ENCODE assay signal across 10 cellular contexts in genomic region chr15:59160880-59161593, GRCh38. TPM values are rescaled to one million over a fixed set of nuclear protein-coding genes. Genes with fewer than 3 reads are reported as not detected.
A peak's percentile ranks its signal among the peaks of the same experiment; 100 is the strongest.
DNase-seq lines count a peak whose midpoint lies in the region; ATAC-seq, FAIRE-seq and TF ChIP-seq lines count a peak whose summit lies in the region.
"Had no signal": no experiment of that assay in that cellular context is flagged by ENCODE, and none has a peak within 500 bp of the region (broad histone marks: within the 10 kb centered on the region; RNA-seq: fewer than 3 reads in every experiment).

No MANE protein-coding gene starts in this region.

- peak; percentile 68 to 88 for TF ChIP-seq RAD21 in K562 (CRISPR knock-in tag; conservative IDR thresholded peaks at IDR 0.05 in 1 of 2, IDR thresholded peaks at IDR 0.05 in 1 of 2)

- POLR2A ChIA-PET in K562 (lab: Yijun Ruan, JAX) = interaction anchor here (1.9 kb wide), 1 partner anchor 11 kb away, joined by 4 read pairs; no protein-coding TSS in a partner anchor

- no peaks in the 10 kb centered on the region for H3K9me1 ChIP-seq in K562 (ENCODE audit: control insufficient read depth, insufficient read depth, low read length)

- H3K4me1 ChIP-seq in K562 (replicated peaks in 1 of 2; ENCODE audit: control insufficient read depth in 2 of 2, insufficient read depth in 2 of 2, low read length in 2 of 2) = peaks cover 0 to 4% of the 10 kb centered on the region in 2 experiments; a peak in 1 of 5 replicates
- H3K4me1 ChIP-seq in osteoblast (ENCODE audit: insufficient read depth, low read length) = peaks cover 6% of the 10 kb centered on the region

- no peak for TF ChIP-seq EP300 in K562 (IDR thresholded peaks at IDR 0.05; ENCODE audit: low read length)

- peak overlapping the region in 1 of 2 experiments; percentile 43; a peak in 1 of 4 replicates for H3K9ac ChIP-seq in K562 (ENCODE audit: insufficient read depth in 1 of 2, low read depth in 2 of 2, low read length in 2 of 2)

- FAIRE-seq in K562 (lab: Jason Lieb, UNC) = peak; percentile 79

- ATAC-seq in K562 = peak; percentile 97
- no peak for ATAC-seq in GM19328 (IDR thresholded peaks at IDR 0.05; ENCODE audit: unreplicated experiment)
- no peak for ATAC-seq in activated CD4-positive, CD25-positive, alpha-beta regulatory T cell treated with anti-CD3 and anti-CD28 coated beads, Interleukin-2, amount 50 U/mL, for 24 hours

- TF ChIP-seq POLR2A in K562 (conservative IDR thresholded peaks at IDR 0.05) = no peak

- H3K36me3 ChIP-seq in K562 (ENCODE audit: control insufficient read depth, insufficient read depth, low read length) = no peaks in the 10 kb centered on the region
- peaks cover 94% of the 10 kb centered on the region for H3K36me3 ChIP-seq in osteoblast (ENCODE audit: insufficient read depth, low read length)

- 5% methylated on average over 22 of the region's 23 CpGs for WGBS in K562 (ENCODE audit: insufficient coverage, low coverage, missing lambda C conversion rate)

- H3K27ac ChIP-seq in K562 (ENCODE audit: extremely low read depth, low read depth, low read length) (no peak overlapping the region), osteoblast (ENCODE audit: low read depth, low read length) (no peak overlapping the region)

- 0 out of 2 replicates have a peak overlapping the region, but pooled peaks have one; percentile 18 for H3K4me2 ChIP-seq in K562 (ENCODE audit: insufficient read depth, low read length)
- H3K4me2 ChIP-seq in osteoblast (ENCODE audit: insufficient read depth, low read length) = no peak overlapping the region

- in situ Hi-C loops in K562 (cut with MboI) = no loop called here

- H3K9me3 ChIP-seq in K562 (replicated peaks; ENCODE audit: control insufficient read depth, insufficient read depth, low read depth, low read length) (no peaks in the 10 kb centered on the region; the same call in 1 of the 2 replicates), osteoblast (ENCODE audit: low read depth, low read length) (no peaks in the 10 kb centered on the region)

- H3K4me3 ChIP-seq in K562 = no peak overlapping the region
- H3K4me3 ChIP-seq in osteoblast (ENCODE audit: insufficient read depth, low read length) = no peak overlapping the region

- DNase-seq in SKM-1 treated with dmso at 0.1 percent for 144 hours (lab: John Stamatoyannopoulos, UW; ENCODE audit: unreplicated experiment) (peak; percentile 5), SKM-1 (lab: John Stamatoyannopoulos, UW; ENCODE audit: unreplicated experiment) (no peak), NCI-H2227 treated with DMSO at 0.1 percent for 48 hours (lab: John Stamatoyannopoulos, UW) (peak; percentile 6), K562 (ENCODE audit: extremely low read depth in 1 of 4, low spot score in 3 of 4) (peak; percentile 46 to 63 (median 56)), osteoblast (ENCODE audit: insufficient read length, low spot score, missing footprints) (no peak), KG1 (lab: John Stamatoyannopoulos, UW) (no peak)

- H3K79me2 ChIP-seq in K562 (ENCODE audit: control insufficient read depth, insufficient read depth, low read length) (no peaks in the 10 kb centered on the region), osteoblast (ENCODE audit: insufficient read depth, low read length) (no peaks in the 10 kb centered on the region)

- CTCF ChIA-PET in K562 (lab: Yijun Ruan, JAX; ENCODE audit: low intra/inter-chr PET ratio) = interaction anchor here (0.9 to 2.0 kb wide), 2 partner anchors 332 to 368 kb away, joined by 6 to 22 read pairs; no protein-coding TSS in a partner anchor

- H2AFZ ChIP-seq in K562 (ENCODE audit: low read depth, low read length) (no peak overlapping the region), osteoblast (ENCODE audit: low read length) (no peak overlapping the region)

- H4K20me1 ChIP-seq in K562 (replicated peaks; ENCODE audit: control insufficient read depth, insufficient read depth, low read length) (0 out of 2 replicates have a peak, but pooled peaks cover 4% of the 10 kb centered on the region), osteoblast (ENCODE audit: insufficient read depth, low read length) (no peaks in the 10 kb centered on the region)

- TF ChIP-seq CTCF in K562 (IDR thresholded peaks at IDR 0.05 in 2 of 3, conservative IDR thresholded peaks at IDR 0.05 in 1 of 3; ENCODE audit: insufficient read depth in 2 of 3, low read depth in 1 of 3, low read length in 3 of 3) (peak; percentile 82 to 90 (median 89)), osteoblast (IDR thresholded peaks at IDR 0.05; ENCODE audit: extremely low read depth, low read depth, low read length) (peak; percentile 35)

- H3K27me3 ChIP-seq in K562 (ENCODE audit: control insufficient read depth in 2 of 2, insufficient read depth in 2 of 2, low read length in 2 of 2) (peaks cover 10 to 46% of the 10 kb centered on the region in 2 experiments; a peak in 4 of 5 replicates), osteoblast (ENCODE audit: insufficient read depth, low read length) (no peaks in the 10 kb centered on the region)

- intact Hi-C loops in K562 (cut with micrococcal nuclease) = loop anchor here (1.0 to 2.0 kb wide), 2 partner anchors 332 to 340 kb away; no protein-coding TSS in a partner anchor

- BruUV-seq in K562 (replicated peaks; lab: Mats Ljungman, UMichigan) = no TSS peak

TF ChIP-seq in K562, 482 proteins besides CTCF, POLR2A, EP300 and RAD21 (continues in another document):
- TF ChIP-seq ARID2 (IDR thresholded peaks at IDR 0.05) = peak; percentile 26; the same call in 1 of the 2 replicates
- peak; percentile 21 for TF ChIP-seq DACH1 (IDR thresholded peaks at IDR 0.05; ENCODE audit: partially characterized antibody)
- TF ChIP-seq TFAP4 (CRISPR knock-in tag; IDR thresholded peaks at IDR 0.05; ENCODE audit: borderline replicate concordance) = peak; percentile 39; the same call in 1 of the 2 replicates
- TF ChIP-seq SMC3 (conservative IDR thresholded peaks at IDR 0.05; ENCODE audit: insufficient read depth, low read depth, low read length) = peak; percentile 87
- TF ChIP-seq RFX7 (CRISPR knock-in tag; IDR thresholded peaks at IDR 0.05) = no peak
- peak; percentile 41 to 57; a peak in 2 of 4 replicates for TF ChIP-seq NRF1 (conservative IDR thresholded peaks at IDR 0.05 in 1 of 2, IDR thresholded peaks at IDR 0.05 in 1 of 2)
- no peak for TF ChIP-seq KHSRP (IDR thresholded peaks at IDR 0.05)
- TF ChIP-seq ZNF76 (CRISPR knock-in tag; IDR thresholded peaks at IDR 0.05; ENCODE audit: borderline replicate concordance) = no peak
- TF ChIP-seq CREB3L1 (IDR thresholded peaks at IDR 0.05; ENCODE audit: borderline replicate concordance, low read depth) = no peak

RNA-seq across cellular contexts. Expression of gene LDHAL6B, which starts 45.6 kb away (rescaled TPM):
- not detected in 2 replicates for total RNA-seq in K562 (2011; cell fraction: chromatin; rRNA removed; ENCODE audit: low replicate concordance)
- total RNA-seq in K562 (2011; cell fraction: nucleolus; rRNA removed) = not detected in 2 replicates
- total RNA-seq in K562 (2011; cell fraction: nucleoplasm; rRNA removed) = not detected in 2 replicates
- not detected in 2 replicates for total RNA-seq in K562 (2014; rRNA removed)
- not detected in 2 replicates for total RNA-seq in K562 (2014; rRNA removed; fragmentation: Illumina TruSeq; extraction: Trizol)
- not detected in 2 replicates for total RNA-seq in K562 (2015; rRNA removed; fragmentation: Illumina TruSeq; extraction: Trizol)
- total RNA-seq in K562 (2021) = not detected in 2 replicates
- polyA plus RNA-seq in K562 (2011; rRNA removed) = not detected in 2 replicates
- polyA plus RNA-seq in K562 (2011; cell fraction: cytosol; rRNA removed) = not detected in 2 replicates
- polyA plus RNA-seq in K562 (2011; cell fraction: nucleus; rRNA removed) = not detected in 2 replicates
- not detected in 2 replicates for polyA plus RNA-seq in K562 (2012)
- not detected in 2 replicates for polyA plus RNA-seq in K562 (2014; fragmentation: Illumina TruSeq; extraction: Trizol)
- polyA plus RNA-seq in K562 (2014; fragmentation: Nextera tagmentation; extraction: Ambion mirVana) = not detected
- not detected in 2 replicates for polyA plus RNA-seq in K562 (2014; rRNA removed)
- not detected in 2 replicates for polyA minus RNA-seq in K562 (2011; rRNA and poly(A)+ RNA removed)
- polyA minus RNA-seq in K562 (2011; cell fraction: cytosol; rRNA and poly(A)+ RNA removed) = not detected in 2 replicates
- polyA minus RNA-seq in K562 (2011; cell fraction: nucleus; rRNA and poly(A)+ RNA removed) = not detected in 2 replicates
- not detected in 2 replicates for total RNA-seq in osteoblast
- total RNA-seq: CD4-positive, CD25-positive, alpha-beta regulatory T cell; T-helper 1 cell treated with Interleukin-12 subunit alpha and Interleukin-12 subunit beta and Interleukin-4 antibody, amounts not matched to agents 30 ng/mL and 1 ng/mL, for 36 hours had no signal
- polyA plus RNA-seq: CD4-positive, CD25-positive, alpha-beta regulatory T cell had no signal

RNA-seq across cellular contexts. Expression of gene CCNB2, which starts 56.1 kb away (rescaled TPM):
- 70.6 and 88.7 TPM in 2 replicates for total RNA-seq in K562 (2011; cell fraction: chromatin; rRNA removed; ENCODE audit: low replicate concordance)
- 54.0 and 54.7 TPM in 2 replicates for total RNA-seq in K562 (2011; cell fraction: nucleolus; rRNA removed)
- 69.7 and 79.8 TPM in 2 replicates for total RNA-seq in K562 (2011; cell fraction: nucleoplasm; rRNA removed)
- total RNA-seq in K562 (2014; rRNA removed) (84.8 TPM in 2 replicates), K562 (2014; rRNA removed; fragmentation: Illumina TruSeq; extraction: Trizol) (108 and 125 TPM in 2 replicates), K562 (2015; rRNA removed; fragmentation: Illumina TruSeq; extraction: Trizol) (115 and 124 TPM in 2 replicates), K562 (2021) (90.4 and 97.2 TPM in 2 replicates), osteoblast (6.5 and 8.0 TPM in 2 replicates)
- polyA plus RNA-seq in K562 (2011; rRNA removed) (148 and 169 TPM in 2 replicates), K562 (2014; fragmentation: Illumina TruSeq; extraction: Trizol) (133 and 145 TPM in 2 replicates), K562 (2014; fragmentation: Nextera tagmentation; extraction: Ambion mirVana) (100 to 1,000 TPM; 258 to 266 TPM), K562 (2014; rRNA removed) (99.5 and 110 TPM in 2 replicates)
- 66.9 and 121 TPM in 2 replicates for polyA plus RNA-seq in K562 (2011; cell fraction: cytosol; rRNA removed)
- 56.9 and 97.4 TPM in 2 replicates for polyA plus RNA-seq in K562 (2011; cell fraction: nucleus; rRNA removed)
- polyA plus RNA-seq in K562 (2012) = 101 and 105 TPM in 2 replicates
- polyA minus RNA-seq in K562 (2011; rRNA and poly(A)+ RNA removed) = 136 and 139 TPM in 2 replicates
- 65.6 and 66.9 TPM in 2 replicates for polyA minus RNA-seq in K562 (2011; cell fraction: cytosol; rRNA and poly(A)+ RNA removed)
- polyA minus RNA-seq in K562 (2011; cell fraction: nucleus; rRNA and poly(A)+ RNA removed) = 37.4 and 62.0 TPM in 2 replicates

Comparison
In these comparisons a context has a peak if more than half of its experiments do, and no peak if none do; other contexts are left out.
1. DNase-seq: peak in SKM-1 treated with dmso at 0.1 percent for 144 hours (single experiment), NCI-H2227 treated with DMSO at 0.1 percent for 48 hours (single experiment) and K562 (4 of 4); none in SKM-1 (single experiment), osteoblast (single experiment) and KG1 (single experiment).